In the genomic region with DNA sequence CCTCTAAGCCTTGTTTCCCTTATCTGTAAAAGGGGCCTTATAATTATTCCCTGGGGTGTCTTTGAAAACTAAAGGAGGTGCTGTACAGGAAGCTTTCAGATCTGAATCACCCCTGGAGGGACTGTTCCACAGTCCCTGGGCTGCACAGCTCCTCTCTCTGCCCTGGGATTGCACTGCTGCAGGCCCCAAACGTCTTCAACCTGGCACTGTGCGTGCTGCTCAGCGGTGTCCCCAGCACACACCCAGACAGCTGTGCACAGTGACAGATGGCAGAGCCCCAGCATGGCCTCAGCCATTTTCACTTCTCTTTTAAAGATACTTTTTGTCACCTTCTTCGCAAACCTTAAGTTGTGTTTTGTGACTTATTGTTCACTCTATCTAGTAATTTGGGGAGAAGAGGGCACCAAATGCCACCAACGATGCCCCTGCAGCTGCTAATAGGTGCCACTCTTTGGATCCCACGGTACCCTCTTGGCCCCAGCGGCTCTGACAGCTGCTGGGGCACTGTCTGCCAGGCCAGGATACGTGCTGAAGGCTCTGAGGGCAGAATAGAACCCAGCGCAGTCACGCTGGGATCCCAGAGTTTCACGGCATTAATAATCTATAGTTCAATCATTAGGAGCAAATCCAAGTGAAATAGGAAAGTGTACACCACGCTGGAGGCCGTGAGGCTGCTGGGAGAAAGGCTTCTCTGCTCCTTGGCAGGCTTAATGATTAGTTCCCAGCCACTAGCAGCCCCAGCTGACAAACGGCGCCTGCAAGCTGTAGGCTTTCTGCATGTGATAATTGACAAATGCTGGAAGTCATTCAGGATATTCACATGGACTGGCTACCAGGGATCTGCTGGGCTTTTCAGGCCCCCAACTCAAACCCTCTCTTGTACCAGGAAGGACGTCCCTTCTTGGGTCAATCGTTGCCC, we compare ENCODE assay signal across 8 cellular contexts. TPM values are rescaled to one million over a fixed set of nuclear protein-coding genes. Genes with fewer than 3 reads are reported as not detected.
DNase-seq lines count a peak whose midpoint lies in the region; ATAC-seq lines count a peak whose summit lies in the region.

No MANE protein-coding gene starts in this region.

- peaks cover 0 to 8% (median 6%) of the 10 kb centered on the region in 3 donors for H3K27me3 Mint-ChIP-seq in naive B cell

- no peaks in the 10 kb centered on the region for H3K36me3 Mint-ChIP-seq in naive B cell

- H3K4me1 Mint-ChIP-seq in naive B cell = peaks cover 5 to 8% (median 6%) of the 10 kb centered on the region in 3 donors

- peaks cover 0 to 16% (median 10%) of the 10 kb centered on the region in 7 donors for H3K9me3 Mint-ChIP-seq in naive B cell

- H3K4me3 Mint-ChIP-seq in naive B cell = peak overlapping the region in 1 of 8 donors; percentile 33

- ATAC-seq in GM18907 (IDR thresholded peaks at IDR 0.05; ENCODE audit: unreplicated experiment) = peak; percentile 96
- peak; percentile 97 for ATAC-seq in HG02798 (IDR thresholded peaks at IDR 0.05; ENCODE audit: poor library complexity, unreplicated experiment)
- peak; percentile 49 to 65 for ATAC-seq in naive B cell (ENCODE audit: low read depth in 2 of 2)
- no peak for ATAC-seq in GM18870 (IDR thresholded peaks at IDR 0.05; ENCODE audit: unreplicated experiment)

- no peak overlapping the region for H3K27ac Mint-ChIP-seq in naive B cell

- DNase-seq in NCI-H2171 (lab: John Stamatoyannopoulos, UW) (peak; percentile 91), naive B cell (no peak), SW 1271 (lab: John Stamatoyannopoulos, UW) (no peak), HPDE6-E6E7 (ENCODE audit: extremely low spot score) (no peak), OCI-M1 (lab: John Stamatoyannopoulos, UW) (no peak)

RNA-seq across cellular contexts. Expression of gene INSM1, which starts 50.5 kb away (rescaled TPM):
- not detected for polyA plus RNA-seq in naive B cell (ENCODE audit: low read depth in 6 of 6)
